ENCODE assay signal across 21 cellular contexts in genomic region chr10:128221128-128221527, GRCh38.
"Had no signal": no experiment of that assay in that cellular context is flagged by ENCODE, and none has a peak within 500 bp of the region (broad histone marks: within the 10 kb centered on the region; RNA-seq: fewer than 3 reads in every experiment).

No MANE protein-coding gene starts in this region.

- H3K27ac ChIP-seq: coronary artery, epithelial cell of prostate, esophagus muscularis mucosa, left ventricle myocardium inferior, lower lobe of right lung, sigmoid colon, skin epidermis, tibial artery, uterus had no signal

- DNase-seq: dorsolateral prefrontal cortex; effector CD8-positive, alpha-beta T cell; kidney; left cardiac atrium; left ventricle myocardium inferior; lower lobe of right lung; mesendoderm; naive B cell; posterior cingulate gyrus; sigmoid colon; stimulated activated CD4-positive, alpha-beta T cell treated with anti-CD3 and anti-CD28 coated beads, Interleukin-2, amount 100 ng/mL, for 24 hours; stimulated activated CD4-positive, alpha-beta T cell treated with anti-CD3 and anti-CD28 coated beads, Interleukin-4, amount 100 ng/mL, for 4 hours; stimulated activated naive CD4-positive, alpha-beta T cell treated with Interleukin-2 at 50 U/mL for 16 hours; tibial artery; uterus had no signal

- FAIRE-seq: kidney had no signal

- H3K4me2 ChIP-seq: hepatocyte had no signal

- ATAC-seq: left cardiac atrium, lower lobe of right lung had no signal

- H3K36me3 ChIP-seq: esophagus muscularis mucosa, left ventricle myocardium inferior, lower lobe of right lung, sigmoid colon, tibial artery, upper lobe of left lung, uterus had no signal

- H2AFZ ChIP-seq: hepatocyte had no signal

- H3K4me1 ChIP-seq: esophagus muscularis mucosa, left ventricle myocardium inferior, lower lobe of right lung, sigmoid colon, tibial artery, upper lobe of left lung, uterus had no signal

- H3K9me3 ChIP-seq: esophagus muscularis mucosa, lower lobe of right lung, tibial artery, upper lobe of left lung, uterus had no signal

- H3K79me2 ChIP-seq: hepatocyte had no signal

- H3K27me3 ChIP-seq: hepatocyte, sigmoid colon, upper lobe of left lung, uterus had no signal

- H3K4me3 ChIP-seq: coronary artery, dorsolateral prefrontal cortex, esophagus muscularis mucosa, hepatocyte, left ventricle myocardium inferior, lower lobe of right lung, sigmoid colon, skin epidermis, tibial artery, upper lobe of left lung, uterus had no signal
